Comparison of ENCODE assay signal across 8 cellular contexts in the genomic region with DNA sequence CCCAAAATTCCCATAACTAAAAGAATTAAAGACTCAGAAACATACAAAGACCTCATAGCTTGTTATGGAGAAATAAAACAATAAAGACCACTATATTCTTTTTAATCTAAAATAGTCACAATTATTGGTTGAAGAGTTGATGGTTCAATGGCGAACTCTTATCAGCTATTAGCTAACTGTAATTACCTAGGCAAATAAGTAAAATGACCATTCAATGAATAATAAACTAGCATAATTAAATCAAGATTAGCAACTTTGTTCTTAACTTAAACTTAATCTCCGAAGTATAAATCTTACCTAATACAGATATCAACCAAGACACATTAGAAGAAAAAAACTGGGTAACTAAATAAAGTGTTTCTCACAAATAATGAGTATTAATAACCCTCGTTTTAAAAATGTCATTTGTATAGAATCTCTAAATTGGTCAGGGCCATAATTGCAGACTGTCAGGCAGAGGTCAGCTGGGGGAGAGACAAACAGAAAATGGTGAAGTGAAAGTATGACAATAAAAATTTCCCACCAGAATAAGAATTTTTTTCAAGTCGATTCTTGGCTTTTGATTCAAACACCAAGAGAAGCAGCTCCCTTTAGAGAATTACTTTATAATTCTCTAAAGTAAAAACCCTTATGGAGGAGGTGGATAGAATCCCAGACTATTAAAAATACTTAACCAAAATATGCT. TPM values are rescaled to one million over a fixed set of nuclear protein-coding genes. Genes with fewer than 3 reads are reported as not detected.
DNase-seq lines count a peak whose midpoint lies in the region; ATAC-seq and TF ChIP-seq lines count a peak whose summit lies in the region.

No MANE protein-coding gene starts in this region.

- H3K4me1 ChIP-seq in left lung (peaks cover 18 to 69% of the 10 kb centered on the region in 2 donors), tibial artery (peaks cover 0 to 68% (median 35%) of the 10 kb centered on the region in 4 donors)

- H3K36me3 ChIP-seq in left lung (peaks cover 0 to 16% of the 10 kb centered on the region in 2 donors), tibial artery (peaks cover 18 to 27% (median 19%) of the 10 kb centered on the region in 3 donors)

- H3K27me3 Mint-ChIP-seq in activated T-cell treated with anti-CD3 and anti-CD28 coated beads, Interleukin-2, amount 50 U/mL, for 72 hours (ENCODE audit: low read depth) = no peaks in the 10 kb centered on the region
- H3K27me3 Mint-ChIP-seq in activated naive CD8-positive, alpha-beta T cell treated with anti-CD3 and anti-CD28 coated beads for 36 hours = no peaks in the 10 kb centered on the region

- peaks cover 2 to 4% of the 10 kb centered on the region in 2 donors for H3K36me3 Mint-ChIP-seq in activated T-cell treated with anti-CD3 and anti-CD28 coated beads, Interleukin-2, amount 50 U/mL, for 72 hours (ENCODE audit: insufficient read depth in 2 of 2)
- H3K36me3 Mint-ChIP-seq in activated naive CD8-positive, alpha-beta T cell treated with anti-CD3 and anti-CD28 coated beads for 36 hours = peaks cover 18% of the 10 kb centered on the region

- no peak for ATAC-seq in activated T-cell treated with anti-CD3 and anti-CD28 coated beads, Interleukin-2, amount 50 U/mL, for 72 hours (replicated peaks in 1 of 2)
- ATAC-seq in left lung = no peak

- H3K9me3 ChIP-seq in left lung (no peaks in the 10 kb centered on the region), tibial artery (no peaks in the 10 kb centered on the region)

- intact Hi-C loops in left lung (cut with DNase I) = loop anchor here in 1 of 2 donors (5.0 kb wide), 1 partner anchor 40 kb away; no protein-coding TSS in a partner anchor
- intact Hi-C loops in tibial artery (cut with DNase I; ENCODE audit: low total_unique reads) = loop anchor here (5.0 to 10.0 kb wide), 2 partner anchors 85 to 102 kb away; no protein-coding TSS in a partner anchor

- peaks cover 33% of the 10 kb centered on the region for H3K4me1 Mint-ChIP-seq in activated T-cell treated with anti-CD3 and anti-CD28 coated beads, Interleukin-2, amount 50 U/mL, for 72 hours (ENCODE audit: low read depth)
- peaks cover 22% of the 10 kb centered on the region for H3K4me1 Mint-ChIP-seq in activated naive CD8-positive, alpha-beta T cell treated with anti-CD3 and anti-CD28 coated beads for 36 hours

- H3K4me3 Mint-ChIP-seq in activated T-cell treated with anti-CD3 and anti-CD28 coated beads, Interleukin-2, amount 50 U/mL, for 72 hours = peak overlapping the region; percentile 89 to 93
- H3K4me3 Mint-ChIP-seq in activated naive CD8-positive, alpha-beta T cell treated with anti-CD3 and anti-CD28 coated beads for 36 hours = peak overlapping the region; percentile 94

- DNase-seq in activated T-cell treated with anti-CD3 and anti-CD28 coated beads, Interleukin-2, amount 50 U/mL, for 72 hours = no peak
- no peak for DNase-seq in activated T-cell treated with anti-CD3 and anti-CD28 coated beads, Interleukin-2, amount 50 U/mL, for 48 hours
- DNase-seq in activated naive CD8-positive, alpha-beta T cell treated with anti-CD3 and anti-CD28 coated beads for 36 hours = no peak
- DNase-seq in left lung = no peak
- DNase-seq in tibial artery = no peak
- no peak for DNase-seq in NCI-H2081 (lab: John Stamatoyannopoulos, UW)
- no peak for DNase-seq in hippocampal formation (lab: John Stamatoyannopoulos, UW)
- DNase-seq in middle frontal gyrus (ENCODE audit: extremely low spot score, low spot score) = no peak

- peak overlapping the region; percentile 89 for H3K27ac Mint-ChIP-seq in activated T-cell treated with anti-CD3 and anti-CD28 coated beads, Interleukin-2, amount 50 U/mL, for 72 hours
- H3K27ac Mint-ChIP-seq in activated naive CD8-positive, alpha-beta T cell treated with anti-CD3 and anti-CD28 coated beads for 36 hours = peak overlapping the region; percentile 91

- H3K9me3 Mint-ChIP-seq in activated T-cell treated with anti-CD3 and anti-CD28 coated beads, Interleukin-2, amount 50 U/mL, for 72 hours = no peaks in the 10 kb centered on the region
- H3K9me3 Mint-ChIP-seq in activated naive CD8-positive, alpha-beta T cell treated with anti-CD3 and anti-CD28 coated beads for 36 hours = no peaks in the 10 kb centered on the region

- H3K27me3 ChIP-seq in left lung = no peaks in the 10 kb centered on the region
- no peaks in the 10 kb centered on the region for H3K27me3 ChIP-seq in tibial artery

- H3K4me3 ChIP-seq in left lung (peak overlapping the region; percentile 86 to 94), tibial artery (peak overlapping the region; percentile 91 to 98)

- TF ChIP-seq CTCF in left lung (IDR thresholded peaks at IDR 0.05) = no peak
- no peak for TF ChIP-seq CTCF in tibial artery (IDR thresholded peaks at IDR 0.05)

- H3K27ac ChIP-seq in left lung (peak overlapping the region; percentile 92), tibial artery (peak overlapping the region; percentile 98 to 99)

RNA-seq across cellular contexts. Expression of a gene that starts 1.7 kb away (rescaled TPM):
- 100 to 1,000 TPM; 106 to 120 TPM for total RNA-seq in activated T-cell treated with anti-CD3 and anti-CD28 coated beads, Interleukin-2, amount 50 U/mL, for 72 hours
- total RNA-seq in activated naive CD8-positive, alpha-beta T cell treated with anti-CD3 and anti-CD28 coated beads for 36 hours = 100 to 1,000 TPM; 110 TPM
- total RNA-seq in left lung = 100 to 1,000 TPM; 114 to 139 TPM

RNA-seq across cellular contexts. Expression of a gene that starts 49.8 kb away (rescaled TPM):
- 1 to 10 TPM; 4.5 to 5.2 TPM for total RNA-seq in activated T-cell treated with anti-CD3 and anti-CD28 coated beads, Interleukin-2, amount 50 U/mL, for 72 hours
- total RNA-seq in activated naive CD8-positive, alpha-beta T cell treated with anti-CD3 and anti-CD28 coated beads for 36 hours = 1 to 10 TPM; 1.8 to 2.0 TPM
- under 1 TPM; 0.45 to 0.90 TPM for total RNA-seq in left lung
